ENCODE assay signal across 21 cellular contexts in the genomic region with DNA sequence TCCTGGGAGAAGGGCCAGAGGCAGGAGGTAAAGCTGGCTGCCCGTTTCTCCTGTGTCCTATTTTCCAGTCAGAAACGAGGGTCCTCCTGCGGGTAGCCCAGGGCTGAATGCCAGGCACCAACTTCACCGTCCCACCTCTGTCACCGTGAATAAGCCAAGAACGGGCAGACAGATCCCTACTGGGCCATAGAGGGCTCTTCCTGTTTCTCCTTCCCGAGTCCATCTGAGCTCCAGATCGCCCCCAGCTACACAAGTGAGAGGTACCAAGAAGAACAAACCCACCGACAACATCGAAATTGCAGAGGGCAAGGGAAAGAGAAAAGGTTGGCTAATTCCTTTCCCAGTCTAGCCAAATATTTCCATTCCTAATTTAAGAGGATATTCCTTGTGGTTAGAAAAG.
"Had no signal": no experiment of that assay in that cellular context is flagged by ENCODE, and none has a peak within 500 bp of the region (broad histone marks: within the 10 kb centered on the region; RNA-seq: fewer than 3 reads in every experiment).

No MANE protein-coding gene starts in this region.

- H3K27ac ChIP-seq: HL-60, KMS-11, SJCRH30 had no signal

- H3K4me1 ChIP-seq: SJCRH30 had no signal

- H3K27ac Mint-ChIP-seq: IgD-negative memory B cell had no signal

- DNase-seq: Kasumi-1, MM.1S, NCI-H1092 treated with DMSO at 0.1 percent for 48 hours, NCI-H1436, NCI-H187, NCI-H2029 treated with DMSO at 0.1 percent for 48 hours, NCI-H2171 treated with DMSO at 0.1 percent for 48 hours, NCI-H345, NCI-H446 treated with DMSO at 0.1 percent for 48 hours, NCI-H510A treated with DMSO at 0.1 percent for 48 hours, NCI-H526, NCI-H748 treated with DMSO at 0.1 percent for 48 hours, SHP77 treated with DMSO at 0.1 percent for 48 hours, SJCRH30 had no signal

- H3K36me3 ChIP-seq: SJCRH30 had no signal

- H3K4me3 ChIP-seq: K562, SJCRH30 had no signal

- H3K27me3 ChIP-seq: SJCRH30 had no signal

- H3K36me3 Mint-ChIP-seq: IgD-negative memory B cell had no signal

- H3K9me3 ChIP-seq: SJCRH30 had no signal

- ATAC-seq: K562, Panc1, Right ventricle myocardium inferior, SK-N-SH treated with all-trans-retinoic acid at 6 μM for 48 hours had no signal

- H3K4me1 Mint-ChIP-seq: IgD-negative memory B cell had no signal

- H3K4me3 Mint-ChIP-seq: IgD-negative memory B cell had no signal
